2 cellular contexts compared by ENCODE assay signal in genomic region chr5:9263656-9264055, GRCh38.
TF ChIP-seq lines count a peak whose summit lies in the region.

No MANE protein-coding gene starts in this region.

TF ChIP-seq in HepG2, 621 proteins besides CTCF, POLR2A, EP300 and RAD21 (continued from another document):
- TF ChIP-seq ZNF546 (CRISPR knock-in tag; conservative IDR thresholded peaks at IDR 0.05) = no peak
- peak; percentile 55 for TF ChIP-seq CREB1 (IDR thresholded peaks at IDR 0.05)
- no peak for TF ChIP-seq CREB1 (CRISPR knock-in tag; IDR thresholded peaks at IDR 0.05)
- no peak for TF ChIP-seq CEBPZ (IDR thresholded peaks at IDR 0.05; ENCODE audit: low read length)
TF ChIP-seq in HepG2: peak in this region for 1.

TF ChIP-seq in HEK293T, 16 proteins besides CTCF, POLR2A, EP300 and RAD21 (continued from another document):
- TF ChIP-seq LEF1 (IDR thresholded peaks at IDR 0.05; ENCODE audit: borderline replicate concordance) = no peak
- TF ChIP-seq SUZ12 (IDR thresholded peaks at IDR 0.05) = no peak
- no peak for TF ChIP-seq ELF4 (IDR thresholded peaks at IDR 0.05)
- no peak for TF ChIP-seq FOXK2 (IDR thresholded peaks at IDR 0.05)
- no peak for TF ChIP-seq BHLHE40 (IDR thresholded peaks at IDR 0.05; ENCODE audit: borderline replicate concordance)
- no peak for TF ChIP-seq CTBP1 (IDR thresholded peaks at IDR 0.05; ENCODE audit: borderline replicate concordance)
- no peak for TF ChIP-seq ZNF384 (IDR thresholded peaks at IDR 0.05)
- TF ChIP-seq NFRKB (IDR thresholded peaks at IDR 0.05) = no peak
- TF ChIP-seq SP1 (IDR thresholded peaks at IDR 0.05) = no peak
- no peak for TF ChIP-seq TARDBP (IDR thresholded peaks at IDR 0.05)
TF ChIP-seq in HEK293T: peak in this region for 0.
